In the genomic region with DNA sequence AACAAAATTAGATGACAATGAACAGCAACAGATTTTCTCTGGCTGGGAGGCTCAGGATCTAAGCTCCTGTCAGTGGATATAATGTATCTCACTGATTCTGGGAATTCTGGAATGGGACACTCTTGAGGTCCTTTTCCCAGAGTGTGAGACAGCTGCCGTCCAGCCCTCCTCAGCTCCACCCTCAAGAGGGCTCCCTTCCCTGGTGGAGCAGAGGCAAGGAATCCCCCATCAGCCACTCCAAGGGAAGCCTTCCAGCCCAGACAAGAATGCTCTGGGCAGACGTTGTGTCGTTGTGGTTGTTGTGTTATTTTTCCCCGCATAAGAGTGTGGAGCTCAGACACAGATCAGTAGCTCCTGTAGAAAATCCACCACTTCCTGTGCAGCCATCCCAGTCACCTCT, we compare ENCODE assay signal across 32 cellular contexts. TPM values are rescaled to one million over a fixed set of nuclear protein-coding genes. Genes with fewer than 3 reads are reported as not detected.
"Had no signal": no experiment of that assay in that cellular context is flagged by ENCODE, and none has a peak within 500 bp of the region (broad histone marks: within the 10 kb centered on the region; RNA-seq: fewer than 3 reads in every experiment).

No MANE protein-coding gene starts in this region.

- H3K4me3 ChIP-seq: heart left ventricle, left ventricle myocardium inferior, psoas muscle, sigmoid colon, stomach, thyroid gland had no signal

- H3K27me3 ChIP-seq: sigmoid colon, stomach, thyroid gland had no signal

- H3K9me3 ChIP-seq: sigmoid colon, stomach, thyroid gland had no signal

- DNase-seq: activated CD4-positive, alpha-beta memory T cell treated with anti-CD3 and anti-CD28 coated beads for 36 hours; activated CD4-positive, alpha-beta T cell treated with anti-CD3 and anti-CD28 coated beads, Interleukin-2, amount 10 ng/mL, durations not matched to agents 24 days and 14 days; activated CD4-positive, CD25-positive, alpha-beta regulatory T cell treated with anti-CD3 and anti-CD28 coated beads, Interleukin-2, amount 50 U/mL, for 72 hours; activated CD8-positive, alpha-beta memory T cell treated with anti-CD3 and anti-CD28 coated beads, Interleukin-2, amount 50 U/mL, for 4 hours; activated naive CD8-positive, alpha-beta T cell treated with anti-CD3 and anti-CD28 coated beads, Interleukin-2, amount 50 U/mL, for 24 hours; activated T-cell treated with anti-CD3 and anti-CD28 coated beads, Interleukin-2, amount 50 U/mL, for 24 hours; amygdala; caudate nucleus; cortex of kidney; effector memory CD8-positive, alpha-beta T cell; foreskin fibroblast; heart left ventricle; hypothalamus; left ventricle myocardium inferior; naive thymus-derived CD8-positive, alpha-beta T cell; occipital lobe; psoas muscle; sigmoid colon; small intestine; stimulated activated CD4-positive, alpha-beta T cell treated with anti-CD3 and anti-CD28 coated beads, Interleukin-4, amount 100 ng/mL, for 4 hours; stimulated activated CD8-positive, alpha-beta memory T cell treated with anti-CD3 and anti-CD28 coated beads, Interleukin-4, amount 100 ng/mL, for 48 hours; stomach; T-helper 9 cell; thyroid gland; WERI-Rb-1 had no signal

- ATAC-seq: activated naive CD8-positive, alpha-beta T cell treated with anti-CD3 and anti-CD28 coated beads, Interleukin-2, amount 50 U/mL, for 24 hours; activated T-helper 17 cell treated with anti-CD3 and anti-CD28 coated beads, Interleukin-2, amount 50 U/mL, for 72 hours; effector memory CD8-positive, alpha-beta T cell; esophagus mucosa; heart left ventricle; naive thymus-derived CD8-positive, alpha-beta T cell; psoas muscle; stimulated activated memory B cell treated with anti-CD40 and anti-IgM and Interleukin-4, amounts not matched to agents 10 μg/mL and 1 μg/mL and 100 μg/mL, for 72 hours had no signal

- H3K36me3 ChIP-seq: heart left ventricle, left ventricle myocardium inferior, sigmoid colon, stomach, thyroid gland, WERI-Rb-1 had no signal

- H3K27ac ChIP-seq: heart left ventricle, left ventricle myocardium inferior, parathyroid adenoma, psoas muscle, sigmoid colon, stomach, thyroid gland, WERI-Rb-1 had no signal

- H3K4me1 ChIP-seq: heart left ventricle, left ventricle myocardium inferior, parathyroid adenoma, psoas muscle, sigmoid colon, thyroid gland had no signal

RNA-seq across cellular contexts. Expression of a gene that starts 47.7 kb away (rescaled TPM):
- total RNA-seq: activated CD4-positive, alpha-beta memory T cell treated with anti-CD3 and anti-CD28 coated beads for 36 hours; activated CD4-positive, alpha-beta T cell treated with anti-CD3 and anti-CD28 coated beads, Interleukin-2, amount 10 ng/mL, durations not matched to agents 24 days and 14 days; activated CD8-positive, alpha-beta memory T cell treated with anti-CD3 and anti-CD28 coated beads for 36 hours; activated T-helper 17 cell treated with anti-CD3 and anti-CD28 coated beads, Interleukin-2, amount 50 U/mL, for 72 hours; chondrocyte; endothelial cell of umbilical vein; left ventricle myocardium inferior; naive thymus-derived CD8-positive, alpha-beta T cell had no signal
- polyA plus RNA-seq: endothelial cell of umbilical vein; naive thymus-derived CD8-positive, alpha-beta T cell had no signal
